In the genomic region with DNA sequence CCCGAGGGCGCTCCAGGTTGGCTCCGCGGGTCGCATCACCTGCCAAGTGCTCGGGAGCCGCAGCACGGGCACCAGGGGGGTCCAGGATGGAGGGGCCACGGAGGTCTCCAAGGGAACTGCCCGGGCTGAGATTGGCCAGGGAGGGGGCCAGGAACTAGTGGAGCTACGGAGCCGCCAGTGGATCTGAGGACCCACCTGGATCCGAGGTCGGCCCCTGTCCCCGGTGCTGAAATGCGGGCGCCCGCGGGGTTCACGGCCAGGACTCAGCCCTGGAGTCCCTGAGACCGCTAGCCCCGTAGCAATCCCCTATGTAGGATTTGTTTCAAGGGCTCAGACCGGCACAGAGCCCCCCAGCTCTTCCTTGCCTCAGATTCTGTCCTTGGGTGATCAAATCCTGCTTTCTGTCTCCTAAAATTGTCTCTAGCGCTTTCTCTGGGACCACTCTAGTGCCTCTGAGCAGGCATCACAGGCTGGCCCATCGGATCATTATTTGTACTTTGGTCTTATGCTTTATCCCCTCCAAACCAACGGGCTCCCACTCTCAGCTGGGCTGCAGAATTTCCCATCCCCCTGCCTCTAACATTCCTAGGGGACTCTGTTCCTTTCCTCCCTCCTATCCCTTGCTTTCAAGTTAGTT, we compare ENCODE assay signal across 1 cellular context.
TF ChIP-seq lines count a peak whose summit lies in the region.

No MANE protein-coding gene starts in this region.

TF ChIP-seq in WTC11, 78 proteins besides CTCF, POLR2A, EP300 and RAD21 (continued from another document):
- TF ChIP-seq, protein P1, sequence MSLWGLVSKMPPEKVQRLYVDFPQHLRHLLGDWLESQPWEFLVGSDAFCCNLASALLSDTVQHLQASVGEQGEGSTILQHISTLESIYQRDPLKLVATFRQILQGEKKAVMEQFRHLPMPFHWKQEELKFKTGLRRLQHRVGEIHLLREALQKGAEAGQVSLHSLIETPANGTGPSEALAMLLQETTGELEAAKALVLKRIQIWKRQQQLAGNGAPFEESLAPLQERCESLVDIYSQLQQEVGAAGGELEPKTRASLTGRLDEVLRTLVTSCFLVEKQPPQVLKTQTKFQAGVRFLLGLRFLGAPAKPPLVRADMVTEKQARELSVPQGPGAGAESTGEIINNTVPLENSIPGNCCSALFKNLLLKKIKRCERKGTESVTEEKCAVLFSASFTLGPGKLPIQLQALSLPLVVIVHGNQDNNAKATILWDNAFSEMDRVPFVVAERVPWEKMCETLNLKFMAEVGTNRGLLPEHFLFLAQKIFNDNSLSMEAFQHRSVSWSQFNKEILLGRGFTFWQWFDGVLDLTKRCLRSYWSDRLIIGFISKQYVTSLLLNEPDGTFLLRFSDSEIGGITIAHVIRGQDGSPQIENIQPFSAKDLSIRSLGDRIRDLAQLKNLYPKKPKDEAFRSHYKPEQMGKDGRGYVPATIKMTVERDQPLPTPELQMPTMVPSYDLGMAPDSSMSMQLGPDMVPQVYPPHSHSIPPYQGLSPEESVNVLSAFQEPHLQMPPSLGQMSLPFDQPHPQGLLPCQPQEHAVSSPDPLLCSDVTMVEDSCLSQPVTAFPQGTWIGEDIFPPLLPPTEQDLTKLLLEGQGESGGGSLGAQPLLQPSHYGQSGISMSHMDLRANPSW (CRISPR knock-in tag; conservative IDR thresholded peaks at IDR 0.05; ENCODE audit: low read depth) = no peak
- TF ChIP-seq ERG (CRISPR knock-in tag; IDR thresholded peaks at IDR 0.05) (no peak), AFF4 (CRISPR knock-in tag; IDR thresholded peaks at IDR 0.05; ENCODE audit: borderline replicate concordance) (no peak), MYBL2 (CRISPR knock-in tag; IDR thresholded peaks at IDR 0.05) (no peak), RORB (CRISPR knock-in tag; IDR thresholded peaks at IDR 0.05) (no peak), SMAD3 (CRISPR knock-in tag; IDR thresholded peaks at IDR 0.05; ENCODE audit: borderline replicate concordance) (no peak), ELF4 (CRISPR knock-in tag; IDR thresholded peaks at IDR 0.05; ENCODE audit: low read depth) (0 out of 2 replicates have a peak, but pooled peaks have one; percentile 36), FOXP1 (CRISPR knock-in tag; IDR thresholded peaks at IDR 0.05; ENCODE audit: borderline replicate concordance) (0 out of 2 replicates have a peak, but pooled peaks have one; percentile 17)
- TF ChIP-seq, protein P2, sequence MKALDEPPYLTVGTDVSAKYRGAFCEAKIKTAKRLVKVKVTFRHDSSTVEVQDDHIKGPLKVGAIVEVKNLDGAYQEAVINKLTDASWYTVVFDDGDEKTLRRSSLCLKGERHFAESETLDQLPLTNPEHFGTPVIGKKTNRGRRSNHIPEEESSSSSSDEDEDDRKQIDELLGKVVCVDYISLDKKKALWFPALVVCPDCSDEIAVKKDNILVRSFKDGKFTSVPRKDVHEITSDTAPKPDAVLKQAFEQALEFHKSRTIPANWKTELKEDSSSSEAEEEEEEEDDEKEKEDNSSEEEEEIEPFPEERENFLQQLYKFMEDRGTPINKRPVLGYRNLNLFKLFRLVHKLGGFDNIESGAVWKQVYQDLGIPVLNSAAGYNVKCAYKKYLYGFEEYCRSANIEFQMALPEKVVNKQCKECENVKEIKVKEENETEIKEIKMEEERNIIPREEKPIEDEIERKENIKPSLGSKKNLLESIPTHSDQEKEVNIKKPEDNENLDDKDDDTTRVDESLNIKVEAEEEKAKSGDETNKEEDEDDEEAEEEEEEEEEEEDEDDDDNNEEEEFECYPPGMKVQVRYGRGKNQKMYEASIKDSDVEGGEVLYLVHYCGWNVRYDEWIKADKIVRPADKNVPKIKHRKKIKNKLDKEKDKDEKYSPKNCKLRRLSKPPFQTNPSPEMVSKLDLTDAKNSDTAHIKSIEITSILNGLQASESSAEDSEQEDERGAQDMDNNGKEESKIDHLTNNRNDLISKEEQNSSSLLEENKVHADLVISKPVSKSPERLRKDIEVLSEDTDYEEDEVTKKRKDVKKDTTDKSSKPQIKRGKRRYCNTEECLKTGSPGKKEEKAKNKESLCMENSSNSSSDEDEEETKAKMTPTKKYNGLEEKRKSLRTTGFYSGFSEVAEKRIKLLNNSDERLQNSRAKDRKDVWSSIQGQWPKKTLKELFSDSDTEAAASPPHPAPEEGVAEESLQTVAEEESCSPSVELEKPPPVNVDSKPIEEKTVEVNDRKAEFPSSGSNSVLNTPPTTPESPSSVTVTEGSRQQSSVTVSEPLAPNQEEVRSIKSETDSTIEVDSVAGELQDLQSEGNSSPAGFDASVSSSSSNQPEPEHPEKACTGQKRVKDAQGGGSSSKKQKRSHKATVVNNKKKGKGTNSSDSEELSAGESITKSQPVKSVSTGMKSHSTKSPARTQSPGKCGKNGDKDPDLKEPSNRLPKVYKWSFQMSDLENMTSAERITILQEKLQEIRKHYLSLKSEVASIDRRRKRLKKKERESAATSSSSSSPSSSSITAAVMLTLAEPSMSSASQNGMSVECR (CRISPR knock-in tag; IDR thresholded peaks at IDR 0.05; ENCODE audit: borderline replicate concordance) = no peak
- TF ChIP-seq, protein P3, sequence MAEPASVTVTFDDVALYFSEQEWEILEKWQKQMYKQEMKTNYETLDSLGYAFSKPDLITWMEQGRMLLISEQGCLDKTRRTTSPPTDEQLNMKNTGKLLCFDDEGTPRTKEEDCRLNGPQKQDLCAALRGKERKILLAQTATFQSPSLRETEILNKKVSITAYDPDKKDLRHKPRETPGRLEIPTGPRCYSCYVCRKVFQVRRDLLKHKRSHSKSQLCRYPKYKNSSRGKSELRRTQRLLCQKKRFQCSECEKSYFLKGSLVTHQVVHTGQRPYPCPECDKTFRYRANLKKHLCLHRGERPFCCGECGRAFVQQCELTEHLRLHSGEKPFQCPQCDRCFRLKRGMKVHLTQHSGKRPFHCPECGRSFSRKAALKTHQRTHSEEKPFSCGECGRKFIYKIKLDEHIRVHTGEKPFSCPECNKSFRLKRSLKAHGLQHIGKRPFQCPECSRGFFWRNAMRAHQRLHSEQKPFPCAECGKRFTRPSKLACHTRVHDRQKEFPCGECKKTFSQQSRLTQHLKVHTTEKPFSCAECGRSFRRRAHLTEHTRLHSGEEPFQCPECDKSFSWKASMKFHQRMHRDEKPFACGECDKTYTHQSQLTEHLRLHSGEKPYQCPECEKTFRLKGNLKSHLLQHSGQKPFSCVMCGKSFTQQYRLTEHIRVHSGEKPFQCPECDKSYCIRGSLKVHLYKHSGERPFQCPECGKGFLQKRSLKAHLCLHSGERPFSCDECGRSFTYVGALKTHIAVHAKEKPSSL (CRISPR knock-in tag; conservative IDR thresholded peaks at IDR 0.05) = no peak
- TF ChIP-seq, protein P4, sequence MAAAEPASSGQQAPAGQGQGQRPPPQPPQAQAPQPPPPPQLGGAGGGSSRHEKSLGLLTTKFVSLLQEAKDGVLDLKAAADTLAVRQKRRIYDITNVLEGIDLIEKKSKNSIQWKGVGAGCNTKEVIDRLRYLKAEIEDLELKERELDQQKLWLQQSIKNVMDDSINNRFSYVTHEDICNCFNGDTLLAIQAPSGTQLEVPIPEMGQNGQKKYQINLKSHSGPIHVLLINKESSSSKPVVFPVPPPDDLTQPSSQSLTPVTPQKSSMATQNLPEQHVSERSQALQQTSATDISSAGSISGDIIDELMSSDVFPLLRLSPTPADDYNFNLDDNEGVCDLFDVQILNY (CRISPR knock-in tag; IDR thresholded peaks at IDR 0.05) = peak; percentile 47; the same call in 1 of the 2 replicates
TF ChIP-seq in WTC11: peak in this region for 7.
